ENCODE assay signal across 8 cellular contexts in the genomic region with DNA sequence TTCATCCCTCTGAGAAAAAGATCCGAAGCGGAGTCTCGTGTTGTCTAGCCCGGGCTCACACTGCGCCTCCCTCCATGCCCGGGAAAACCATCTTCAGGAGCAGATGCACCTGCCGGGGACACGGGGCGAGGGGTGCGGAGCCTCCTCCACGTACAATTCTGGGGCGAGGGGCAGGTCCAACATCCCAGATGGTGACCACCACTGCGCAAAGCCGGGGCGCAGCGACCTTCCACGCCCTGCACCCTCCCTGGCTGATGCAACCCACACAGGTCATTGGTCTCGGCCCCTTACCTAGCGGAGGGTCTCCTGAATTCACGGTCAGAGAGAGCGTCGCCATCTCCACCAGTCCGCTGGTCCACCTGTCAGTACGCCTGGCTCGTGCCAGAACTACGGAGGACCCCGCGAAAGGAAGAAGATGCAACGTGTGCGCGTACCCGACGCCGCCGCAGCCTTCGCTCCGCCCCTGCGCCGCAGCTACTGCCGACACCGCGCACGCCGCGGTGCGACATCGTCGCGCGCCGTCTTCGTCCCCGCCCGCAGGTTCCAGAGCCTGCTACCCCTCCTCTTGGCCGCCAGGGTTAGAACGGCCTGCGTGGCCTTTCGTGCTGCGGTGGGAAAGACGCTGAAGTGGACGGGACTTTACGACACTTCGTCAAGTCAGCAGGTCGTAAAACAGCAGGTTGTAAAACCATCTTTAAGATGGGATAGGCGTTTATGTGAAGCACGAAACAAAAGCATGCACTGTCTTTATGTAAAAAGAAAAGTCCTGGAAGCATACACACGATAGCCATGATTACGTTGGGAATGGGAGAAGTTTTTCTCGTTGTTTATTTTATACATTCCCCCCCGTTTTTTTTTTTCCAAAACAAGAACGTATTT. TPM values are rescaled to one million over a fixed set of nuclear protein-coding genes. Genes with fewer than 3 reads are reported as not detected.
DNase-seq lines count a peak whose midpoint lies in the region; ATAC-seq and TF ChIP-seq lines count a peak whose summit lies in the region.

EPRS1 (minus strand) TSS at position 454 of the 879 bp plus-strand sequence; CDS start at position 337, 117 bp downstream.

- WGBS in liver = under 1% methylated on average over 71 of the region's 71 CpGs

- H3K4me3 ChIP-seq in liver (ENCODE audit: low read depth in 1 of 3, low read length in 3 of 3) = peak within 1 kb of the TSS; percentile 86 to 97 (median 95)

- H3K27ac ChIP-seq in liver (ENCODE audit: low read depth in 1 of 2, low read length in 2 of 2) = peak within 1 kb of the TSS; percentile 68 to 80

- H3K9me3 ChIP-seq in liver (ENCODE audit: control insufficient read depth in 4 of 4, low read length in 3 of 4) = no peaks in the 10 kb centered on the region

- peak; percentile 96 for ATAC-seq in GM19328 (IDR thresholded peaks at IDR 0.05; ENCODE audit: unreplicated experiment)
- ATAC-seq in HG03521 (IDR thresholded peaks at IDR 0.05; ENCODE audit: unreplicated experiment) = peak; percentile 99

- peak; percentile 88 for TF ChIP-seq CTCF in liver (IDR thresholded peaks at IDR 0.05; ENCODE audit: low read depth, low read length, missing input control)

- peaks cover 7 to 17% (median 11%) of the 10 kb centered on the region in 4 donors for H3K4me1 ChIP-seq in liver (ENCODE audit: control insufficient read depth in 4 of 4, insufficient read depth in 4 of 4, low read length in 3 of 4)

- TF ChIP-seq RAD21 in liver (IDR thresholded peaks at IDR 0.05) = peak; percentile 62 to 75

- H3K9ac ChIP-seq in liver (ENCODE audit: low read depth in 1 of 2, low read length in 2 of 2) = peak within 1 kb of the TSS; percentile 84 to 86

- DNase-seq in C1 segment of cervical spinal cord (lab: John Stamatoyannopoulos, UW) = peak; percentile 32 to 98 (median 82)
- peak; percentile 96 for DNase-seq in NCI-H748 (lab: John Stamatoyannopoulos, UW; ENCODE audit: unreplicated experiment)
- DNase-seq in activated CD4-positive, alpha-beta T cell treated with anti-CD3 and anti-CD28 coated beads, Interleukin-2, amount 50 U/mL, for 4 hours = peak; percentile 88 to 92
- peak; percentile 87 to 98 for DNase-seq in dermis microvascular lymphatic vessel endothelial cell (ENCODE audit: low read depth in 2 of 2)
- peak; percentile 89 to 95 for DNase-seq in stimulated activated CD4-positive, alpha-beta T cell treated with anti-CD3 and anti-CD28 coated beads, Interleukin-4, amount 100 ng/mL, for 4 hours

- peaks cover 0 to 2% (median 0%) of the 10 kb centered on the region in 4 donors for H3K36me3 ChIP-seq in liver (ENCODE audit: control insufficient read depth in 4 of 4, insufficient read depth in 3 of 4, low read depth in 1 of 4, low read length in 3 of 4)

- H3K27me3 ChIP-seq in liver (ENCODE audit: control insufficient read depth in 4 of 4, insufficient read depth in 4 of 4, low read length in 3 of 4) = no peaks in the 10 kb centered on the region

TF ChIP-seq in liver, 16 proteins besides CTCF, POLR2A, EP300 and RAD21:
- TF ChIP-seq RXRA (IDR thresholded peaks at IDR 0.05) (peak; percentile 57 to 75), YY1 (IDR thresholded peaks at IDR 0.05) (peak; percentile 94), EGR1 (IDR thresholded peaks at IDR 0.05; ENCODE audit: low read depth in 2 of 2) (no peak), ZBTB33 (IDR thresholded peaks at IDR 0.05) (peak; percentile 79), SP1 (IDR thresholded peaks at IDR 0.05) (peak; percentile 75), TAF1 (conservative IDR thresholded peaks at IDR 0.05) (no peak), NR2F2 (IDR thresholded peaks at IDR 0.05) (peak; percentile 47), FOXA2 (IDR thresholded peaks at IDR 0.05) (peak; percentile 54), HNF4G (IDR thresholded peaks at IDR 0.05) (peak; percentile 25), JUND (IDR thresholded peaks at IDR 0.05) (peak; percentile 59 to 79), GABPA (IDR thresholded peaks at IDR 0.05 in 1 of 2, conservative IDR thresholded peaks at IDR 0.05 in 1 of 2) (peak in 1 of 2 donors; percentile 59), FOXA1 (IDR thresholded peaks at IDR 0.05) (peak; percentile 7), ATF3 (IDR thresholded peaks at IDR 0.05) (peak; percentile 9), HNF4A (conservative IDR thresholded peaks at IDR 0.05) (peak; percentile 71 to 75)
- TF ChIP-seq, protein P1, sequence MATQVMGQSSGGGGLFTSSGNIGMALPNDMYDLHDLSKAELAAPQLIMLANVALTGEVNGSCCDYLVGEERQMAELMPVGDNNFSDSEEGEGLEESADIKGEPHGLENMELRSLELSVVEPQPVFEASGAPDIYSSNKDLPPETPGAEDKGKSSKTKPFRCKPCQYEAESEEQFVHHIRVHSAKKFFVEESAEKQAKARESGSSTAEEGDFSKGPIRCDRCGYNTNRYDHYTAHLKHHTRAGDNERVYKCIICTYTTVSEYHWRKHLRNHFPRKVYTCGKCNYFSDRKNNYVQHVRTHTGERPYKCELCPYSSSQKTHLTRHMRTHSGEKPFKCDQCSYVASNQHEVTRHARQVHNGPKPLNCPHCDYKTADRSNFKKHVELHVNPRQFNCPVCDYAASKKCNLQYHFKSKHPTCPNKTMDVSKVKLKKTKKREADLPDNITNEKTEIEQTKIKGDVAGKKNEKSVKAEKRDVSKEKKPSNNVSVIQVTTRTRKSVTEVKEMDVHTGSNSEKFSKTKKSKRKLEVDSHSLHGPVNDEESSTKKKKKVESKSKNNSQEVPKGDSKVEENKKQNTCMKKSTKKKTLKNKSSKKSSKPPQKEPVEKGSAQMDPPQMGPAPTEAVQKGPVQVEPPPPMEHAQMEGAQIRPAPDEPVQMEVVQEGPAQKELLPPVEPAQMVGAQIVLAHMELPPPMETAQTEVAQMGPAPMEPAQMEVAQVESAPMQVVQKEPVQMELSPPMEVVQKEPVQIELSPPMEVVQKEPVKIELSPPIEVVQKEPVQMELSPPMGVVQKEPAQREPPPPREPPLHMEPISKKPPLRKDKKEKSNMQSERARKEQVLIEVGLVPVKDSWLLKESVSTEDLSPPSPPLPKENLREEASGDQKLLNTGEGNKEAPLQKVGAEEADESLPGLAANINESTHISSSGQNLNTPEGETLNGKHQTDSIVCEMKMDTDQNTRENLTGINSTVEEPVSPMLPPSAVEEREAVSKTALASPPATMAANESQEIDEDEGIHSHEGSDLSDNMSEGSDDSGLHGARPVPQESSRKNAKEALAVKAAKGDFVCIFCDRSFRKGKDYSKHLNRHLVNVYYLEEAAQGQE (IDR thresholded peaks at IDR 0.05) = peak; percentile 39
- TF ChIP-seq, protein P2, sequence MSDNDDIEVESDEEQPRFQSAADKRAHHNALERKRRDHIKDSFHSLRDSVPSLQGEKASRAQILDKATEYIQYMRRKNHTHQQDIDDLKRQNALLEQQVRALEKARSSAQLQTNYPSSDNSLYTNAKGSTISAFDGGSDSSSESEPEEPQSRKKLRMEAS (IDR thresholded peaks at IDR 0.05) = peak; percentile 66

RNA-seq across cellular contexts. Expression of gene EPRS1, which starts in this region (rescaled TPM):
- total RNA-seq in dermis microvascular lymphatic vessel endothelial cell = 60.9 and 109 TPM in 2 replicates
- 10 to 100 TPM; 41.6 to 59.3 TPM for total RNA-seq in liver
- 10 to 100 TPM; 20.4 to 36.9 TPM for polyA plus RNA-seq in liver

Comparison
In these comparisons a context has a peak if more than half of its experiments do, and no peak if none do; other contexts are left out.
1. Peak in every context shown above with its lines: DNase-seq, ATAC-seq, H3K4me3 ChIP-seq and H3K27ac ChIP-seq.